In genomic region chr2:73071452-73072399, GRCh38 we compare ENCODE assay signal across 8 cellular contexts. TPM values are rescaled to one million over a fixed set of nuclear protein-coding genes. Genes with fewer than 3 reads are reported as not detected.
A peak's percentile ranks its signal among the peaks of the same experiment; 100 is the strongest.
DNase-seq lines count a peak whose midpoint lies in the region; ATAC-seq and TF ChIP-seq lines count a peak whose summit lies in the region.

Gene SFXN5 (minus strand): TSS chr2:73071712. CDS start chr2:73071705, 7 bp downstream.

- DNase-seq in NCI-H1436 (lab: John Stamatoyannopoulos, UW): peak; percentile 85
- peak; percentile 81 for DNase-seq in T follicular helper cell (ENCODE audit: low read depth)
- DNase-seq in adipocyte (ENCODE audit: low read depth): peak; percentile 95
- DNase-seq in cardiac septum (ENCODE audit: low spot score): peak; percentile 98
- DNase-seq in pons (ENCODE audit: low spot score): peak; percentile 92
- peak; percentile 93 to 95 for DNase-seq in upper lobe of left lung

- H3K36me3 ChIP-seq in adipocyte (ENCODE audit: control insufficient read depth, insufficient read depth, low read length, severe bottlenecking): peaks cover 20% of the 10 kb centered on the region
- H3K36me3 ChIP-seq in upper lobe of left lung: peaks cover 0 to 12% (median 5%) of the 10 kb centered on the region in 4 donors

- H3K9me3 ChIP-seq in adipocyte (ENCODE audit: control insufficient read depth, low read length) (no peaks in the 10 kb centered on the region), upper lobe of left lung (no peaks in the 10 kb centered on the region)

- no peaks in the 10 kb centered on the region for H3K27me3 ChIP-seq in adipocyte (replicated peaks; ENCODE audit: control insufficient read depth, insufficient read depth, low read length)
- no peaks in the 10 kb centered on the region for H3K27me3 ChIP-seq in upper lobe of left lung

- peak in 1 of 4 donors; percentile 27 for TF ChIP-seq EP300 in upper lobe of left lung (IDR thresholded peaks at IDR 0.05)

- peaks cover 23% of the 10 kb centered on the region for H3K4me1 ChIP-seq in adipocyte (ENCODE audit: control insufficient read depth, insufficient read depth, low read length)
- H3K4me1 ChIP-seq in upper lobe of left lung: peaks cover 21 to 31% (median 28%) of the 10 kb centered on the region in 4 donors

- peak in 2 of 4 donors; percentile 48 to 65 for TF ChIP-seq POLR2A in upper lobe of left lung (IDR thresholded peaks at IDR 0.05)

- ATAC-seq in HG02763 (IDR thresholded peaks at IDR 0.05; ENCODE audit: unreplicated experiment) (peak; percentile 74), upper lobe of left lung (ENCODE audit: low FRiP score in 2 of 2) (peak; percentile 94 to 96)

- TF ChIP-seq CTCF in GM12872 (IDR thresholded peaks at IDR 0.05; ENCODE audit: insufficient read depth, low read depth, low read length) (0 out of 3 replicates have a peak, but pooled peaks have one; percentile 6), upper lobe of left lung (IDR thresholded peaks at IDR 0.05) (peak in 5 of 6 experiments; percentile 25 to 53 (median 45))

- peak within 1 kb of the TSS; percentile 87 for H3K9ac ChIP-seq in adipocyte (ENCODE audit: low read length)

- H3K27ac ChIP-seq in upper lobe of left lung: peak within 1 kb of the TSS; percentile 93 to 97 (median 94)

- H3K4me3 ChIP-seq in adipocyte (ENCODE audit: low read length) (peak within 1 kb of the TSS; percentile 87), upper lobe of left lung (peak within 1 kb of the TSS; percentile 77 to 95 (median 84))

- WGBS in upper lobe of left lung, 2 donors: 6 to 7% methylated on average over 13 to 39 of the region's 69 CpGs

- intact Hi-C loops in cardiac septum (cut with DNase I): loop anchor here (2.0 to 5.0 kb wide), 3 partner anchors 39 to 179 kb away; no protein-coding TSS in a partner anchor

RNA-seq across cellular contexts. Expression of gene SFXN5, which starts in this region (rescaled TPM):
- 13.3 TPM for total RNA-seq in cardiac septum
- 10 to 100 TPM; 10.8 to 44.0 (median 13.7) TPM for total RNA-seq in upper lobe of left lung

Comparison
In these comparisons a context has a peak if more than half of its experiments do, and no peak if none do; other contexts are left out.
1. Peak in every context shown above with its lines: DNase-seq, ATAC-seq, H3K4me3 ChIP-seq and H3K27ac ChIP-seq.